ENCODE assay signal across 31 cellular contexts in the genomic region with DNA sequence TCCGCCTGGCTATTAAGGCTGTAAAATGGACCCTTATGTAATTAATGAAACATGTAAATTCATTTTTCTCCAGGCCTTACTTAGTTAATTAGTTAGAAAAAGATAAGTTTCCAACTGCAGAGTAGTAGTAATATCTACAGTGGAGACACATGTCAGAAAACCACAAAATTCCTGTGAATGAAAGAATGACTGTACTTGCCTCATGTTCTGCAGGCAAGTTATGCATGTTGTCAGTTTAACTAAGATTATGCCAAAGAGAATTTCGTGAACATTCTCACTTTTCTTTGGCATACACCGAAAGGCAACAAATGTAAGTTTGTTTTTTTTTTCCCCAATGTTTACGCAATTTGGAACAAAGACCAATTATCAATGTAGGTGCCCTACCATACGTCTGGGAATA. TPM values are rescaled to one million over a fixed set of nuclear protein-coding genes. Genes with fewer than 3 reads are reported as not detected.
A peak's percentile ranks its signal among the peaks of the same experiment; 100 is the strongest.
DNase-seq lines count a peak whose midpoint lies in the region; ATAC-seq and TF ChIP-seq lines count a peak whose summit lies in the region.
"Had no signal": no experiment of that assay in that cellular context is flagged by ENCODE, and none has a peak within 500 bp of the region (broad histone marks: within the 10 kb centered on the region; RNA-seq: fewer than 3 reads in every experiment).

No MANE protein-coding gene starts in this region.

- H3K4me1 ChIP-seq in KMS-11 (ENCODE audit: low read depth, poor library complexity, severe bottlenecking): peaks cover 97% of the 10 kb centered on the region
- H3K4me1 ChIP-seq: testis had no signal

- 64 to 72% methylated on average over 5 of the region's 5 CpGs for WGBS in lower leg skin, 2 donors

- DNase-seq in activated naive CD8-positive, alpha-beta T cell treated with anti-CD3 and anti-CD28 coated beads, Interleukin-2, amount 50 U/mL, for 24 hours: no peak
- DNase-seq in activated naive CD8-positive, alpha-beta T cell treated with anti-CD3 and anti-CD28 coated beads for 36 hours: no peak
- no peak for DNase-seq in activated T-helper 1 cell treated with anti-CD3 and anti-CD28 coated beads, Interleukin-12 subunit alpha, Interleukin-12 subunit beta, Interleukin-2, Interleukin-4 antibody, amounts not matched to agents 30 ng/mL and 10 ng/mL and 1 ng/mL, durations not matched to agents 14 hours and 24 hours and 36 hours (ENCODE audit: low spot score)
- DNase-seq in stimulated activated effector memory CD8-positive, alpha-beta T cell treated with anti-CD3 and anti-CD28 coated beads, Interleukin-12 subunit alpha, Interleukin-12 subunit beta, amount 100 ng/mL, for 72 hours (ENCODE audit: low spot score in 2 of 2): no peak
- DNase-seq in lower leg skin (ENCODE audit: low spot score in 2 of 2) (no peak), germinal center (ENCODE audit: low spot score) (no peak)
- DNase-seq: activated CD4-positive, alpha-beta T cell treated with anti-CD3 and anti-CD28 coated beads for 1 hour; activated naive CD4-positive, alpha-beta T cell treated with Interleukin-2 at 50 U/mL for 16 hours; activated T-cell treated with anti-CD3 and anti-CD28 coated beads, Interleukin-2, amount 50 U/mL, for 1 hour; cerebellar nuclear complex; EL; GOT3; hippocampal formation; left cardiac atrium; mammary epithelial cell; NCI-H1105 treated with DMSO at 0.1 percent for 48 hours; NCI-H2171; NCI-H510A treated with DMSO at 0.1 percent for 48 hours; ovary; stimulated activated naive CD4-positive, alpha-beta T cell treated with Interleukin-2 at 50 U/mL for 16 hours; T-helper 17 cell; testis had no signal

- no peaks in the 10 kb centered on the region for H3K27me3 ChIP-seq in KMS-11 (ENCODE audit: insufficient read depth, low read depth)
- H3K27me3 ChIP-seq: ovary, testis had no signal

- H3K4me1 Mint-ChIP-seq in activated naive CD8-positive, alpha-beta T cell treated with anti-CD3 and anti-CD28 coated beads, Interleukin-2, amount 50 U/mL, for 24 hours: peaks cover 67% of the 10 kb centered on the region
- H3K4me1 Mint-ChIP-seq in activated naive CD8-positive, alpha-beta T cell treated with anti-CD3 and anti-CD28 coated beads for 36 hours: peaks cover 46% of the 10 kb centered on the region
- peaks cover 86% of the 10 kb centered on the region for H3K4me1 Mint-ChIP-seq in activated T-helper 1 cell treated with anti-CD3 and anti-CD28 coated beads, Interleukin-12 subunit alpha, Interleukin-12 subunit beta, Interleukin-2, Interleukin-4 antibody, amounts not matched to agents 30 ng/mL and 10 ng/mL and 1 ng/mL, durations not matched to agents 14 hours and 24 hours and 36 hours (ENCODE audit: low read depth)
- H3K4me1 Mint-ChIP-seq in stimulated activated effector memory CD8-positive, alpha-beta T cell treated with anti-CD3 and anti-CD28 coated beads, Interleukin-12 subunit alpha, Interleukin-12 subunit beta, amount 100 ng/mL, for 72 hours: peaks cover 32% of the 10 kb centered on the region

- no peak overlapping the region for H2AFZ ChIP-seq in KMS-11 (ENCODE audit: low read depth)

- ATAC-seq in activated naive CD8-positive, alpha-beta T cell treated with anti-CD3 and anti-CD28 coated beads, Interleukin-2, amount 50 U/mL, for 24 hours: no peak
- ATAC-seq in stimulated activated effector memory CD8-positive, alpha-beta T cell treated with anti-CD3 and anti-CD28 coated beads, Interleukin-12 subunit alpha, Interleukin-12 subunit beta, amount 100 ng/mL, for 72 hours: peak; percentile 47
- no peak for ATAC-seq in HG03025 (IDR thresholded peaks at IDR 0.05; ENCODE audit: low FRiP score, unreplicated experiment)
- ATAC-seq: left cardiac atrium, T-helper 17 cell had no signal

- TF ChIP-seq POLR2A in lower leg skin (IDR thresholded peaks at IDR 0.05): no peak

- no peak overlapping the region for H3K9ac ChIP-seq in KMS-11

- H3K4me3 ChIP-seq in KMS-11 (IDR thresholded peaks at IDR 0.05; ENCODE audit: insufficient read depth, low read depth, low read length) (no peak overlapping the region), lower leg skin (ENCODE audit: low read depth, poor library complexity, severe bottlenecking) (no peak overlapping the region)
- H3K4me3 ChIP-seq: ovary, testis had no signal

- H4K20me1 ChIP-seq in KMS-11 (ENCODE audit: insufficient read depth): no peaks in the 10 kb centered on the region

- H3K9me3 Mint-ChIP-seq in activated naive CD8-positive, alpha-beta T cell treated with anti-CD3 and anti-CD28 coated beads, Interleukin-2, amount 50 U/mL, for 24 hours: no peaks in the 10 kb centered on the region
- no peaks in the 10 kb centered on the region for H3K9me3 Mint-ChIP-seq in activated naive CD8-positive, alpha-beta T cell treated with anti-CD3 and anti-CD28 coated beads for 36 hours
- H3K9me3 Mint-ChIP-seq in activated T-helper 1 cell treated with anti-CD3 and anti-CD28 coated beads, Interleukin-12 subunit alpha, Interleukin-12 subunit beta, Interleukin-2, Interleukin-4 antibody, amounts not matched to agents 30 ng/mL and 10 ng/mL and 1 ng/mL, durations not matched to agents 14 hours and 24 hours and 36 hours: no peaks in the 10 kb centered on the region
- H3K9me3 Mint-ChIP-seq in stimulated activated effector memory CD8-positive, alpha-beta T cell treated with anti-CD3 and anti-CD28 coated beads, Interleukin-12 subunit alpha, Interleukin-12 subunit beta, amount 100 ng/mL, for 72 hours: no peaks in the 10 kb centered on the region
- H3K9me3 Mint-ChIP-seq: brain, IgD-negative memory B cell had no signal

- H3K36me3 ChIP-seq in KMS-11 (ENCODE audit: insufficient read depth): no peaks in the 10 kb centered on the region
- H3K36me3 ChIP-seq: ovary had no signal

- intact Hi-C loops in activated T-helper 1 cell treated with anti-CD3 and anti-CD28 coated beads, Interleukin-12 subunit alpha, Interleukin-12 subunit beta, Interleukin-2, Interleukin-4 antibody, amounts not matched to agents 30 ng/mL and 10 ng/mL and 1 ng/mL, durations not matched to agents 14 hours and 24 hours and 36 hours (cut with micrococcal nuclease): loop anchor here (1.0 to 10.0 kb wide), 5 partner anchors 9 to 1858 kb away; a partner anchor contains a TSS
- intact Hi-C loops in lower leg skin (cut with DNase I; ENCODE audit: low total_unique reads): no loop called here

- H3K4me3 Mint-ChIP-seq in activated naive CD8-positive, alpha-beta T cell treated with anti-CD3 and anti-CD28 coated beads, Interleukin-2, amount 50 U/mL, for 24 hours: no peak overlapping the region
- H3K4me3 Mint-ChIP-seq in activated naive CD8-positive, alpha-beta T cell treated with anti-CD3 and anti-CD28 coated beads for 36 hours: no peak overlapping the region
- H3K4me3 Mint-ChIP-seq in activated T-helper 1 cell treated with anti-CD3 and anti-CD28 coated beads, Interleukin-12 subunit alpha, Interleukin-12 subunit beta, Interleukin-2, Interleukin-4 antibody, amounts not matched to agents 30 ng/mL and 10 ng/mL and 1 ng/mL, durations not matched to agents 14 hours and 24 hours and 36 hours: peak overlapping the region; percentile 34
- peak overlapping the region; percentile 3 for H3K4me3 Mint-ChIP-seq in stimulated activated effector memory CD8-positive, alpha-beta T cell treated with anti-CD3 and anti-CD28 coated beads, Interleukin-12 subunit alpha, Interleukin-12 subunit beta, amount 100 ng/mL, for 72 hours
- H3K4me3 Mint-ChIP-seq: brain, CD14-positive monocyte, T-helper 17 cell had no signal

- H3K27ac ChIP-seq in KMS-11: peak overlapping the region; percentile 78
- H3K27ac ChIP-seq: ovary, testis had no signal

- TF ChIP-seq CTCF in KMS-11 (conservative IDR thresholded peaks at IDR 0.05; ENCODE audit: low read depth, low read length): no peak
- no peak for TF ChIP-seq CTCF in lower leg skin (IDR thresholded peaks at IDR 0.05)

- H3K36me3 Mint-ChIP-seq in activated naive CD8-positive, alpha-beta T cell treated with anti-CD3 and anti-CD28 coated beads, Interleukin-2, amount 50 U/mL, for 24 hours (ENCODE audit: low read depth): no peaks in the 10 kb centered on the region
- no peaks in the 10 kb centered on the region for H3K36me3 Mint-ChIP-seq in activated naive CD8-positive, alpha-beta T cell treated with anti-CD3 and anti-CD28 coated beads for 36 hours
- no peaks in the 10 kb centered on the region for H3K36me3 Mint-ChIP-seq in activated T-helper 1 cell treated with anti-CD3 and anti-CD28 coated beads, Interleukin-12 subunit alpha, Interleukin-12 subunit beta, Interleukin-2, Interleukin-4 antibody, amounts not matched to agents 30 ng/mL and 10 ng/mL and 1 ng/mL, durations not matched to agents 14 hours and 24 hours and 36 hours (ENCODE audit: low read depth)
- H3K36me3 Mint-ChIP-seq in stimulated activated effector memory CD8-positive, alpha-beta T cell treated with anti-CD3 and anti-CD28 coated beads, Interleukin-12 subunit alpha, Interleukin-12 subunit beta, amount 100 ng/mL, for 72 hours: no peaks in the 10 kb centered on the region
- H3K36me3 Mint-ChIP-seq: brain, CD14-positive monocyte, IgD-negative memory B cell had no signal

- H3K4me2 ChIP-seq in KMS-11: peak overlapping the region; percentile 83

- H3K27ac Mint-ChIP-seq in activated naive CD8-positive, alpha-beta T cell treated with anti-CD3 and anti-CD28 coated beads, Interleukin-2, amount 50 U/mL, for 24 hours: peak overlapping the region; percentile 49
- no peak overlapping the region for H3K27ac Mint-ChIP-seq in activated naive CD8-positive, alpha-beta T cell treated with anti-CD3 and anti-CD28 coated beads for 36 hours
- H3K27ac Mint-ChIP-seq in activated T-helper 1 cell treated with anti-CD3 and anti-CD28 coated beads, Interleukin-12 subunit alpha, Interleukin-12 subunit beta, Interleukin-2, Interleukin-4 antibody, amounts not matched to agents 30 ng/mL and 10 ng/mL and 1 ng/mL, durations not matched to agents 14 hours and 24 hours and 36 hours: peak overlapping the region; percentile 73
- no peak overlapping the region for H3K27ac Mint-ChIP-seq in stimulated activated effector memory CD8-positive, alpha-beta T cell treated with anti-CD3 and anti-CD28 coated beads, Interleukin-12 subunit alpha, Interleukin-12 subunit beta, amount 100 ng/mL, for 72 hours
- H3K27ac Mint-ChIP-seq: brain, T-helper 17 cell had no signal

- no peaks in the 10 kb centered on the region for H3K79me2 ChIP-seq in KMS-11 (ENCODE audit: insufficient read depth, low read depth)

- peaks cover 20% of the 10 kb centered on the region for H3K27me3 Mint-ChIP-seq in activated naive CD8-positive, alpha-beta T cell treated with anti-CD3 and anti-CD28 coated beads, Interleukin-2, amount 50 U/mL, for 24 hours
- H3K27me3 Mint-ChIP-seq in activated naive CD8-positive, alpha-beta T cell treated with anti-CD3 and anti-CD28 coated beads for 36 hours: peaks cover 54% of the 10 kb centered on the region
- H3K27me3 Mint-ChIP-seq in activated T-helper 1 cell treated with anti-CD3 and anti-CD28 coated beads, Interleukin-12 subunit alpha, Interleukin-12 subunit beta, Interleukin-2, Interleukin-4 antibody, amounts not matched to agents 30 ng/mL and 10 ng/mL and 1 ng/mL, durations not matched to agents 14 hours and 24 hours and 36 hours (ENCODE audit: insufficient read depth): peaks cover 7% of the 10 kb centered on the region
- H3K27me3 Mint-ChIP-seq: IgD-negative memory B cell had no signal

RNA-seq across cellular contexts. Expression of a gene that starts 16.8 kb away (rescaled TPM):
- not detected for total RNA-seq in activated naive CD8-positive, alpha-beta T cell treated with anti-CD3 and anti-CD28 coated beads for 36 hours
- 264 and 266 TPM in 2 replicates for total RNA-seq in activated T-helper 1 cell treated with anti-CD3 and anti-CD28 coated beads, Interleukin-12 subunit alpha, Interleukin-12 subunit beta, Interleukin-2, Interleukin-4 antibody, amounts not matched to agents 30 ng/mL and 10 ng/mL and 1 ng/mL, durations not matched to agents 14 hours and 24 hours and 36 hours
- total RNA-seq in lower leg skin: not detected
- total RNA-seq: endothelial cell of umbilical vein, fibroblast of lung, HT-29, left cardiac atrium, mammary epithelial cell, ovary, T-helper 17 cell, ureter had no signal

RNA-seq across cellular contexts. Expression of a gene that starts 23.6 kb away (rescaled TPM):
- not detected for total RNA-seq in activated naive CD8-positive, alpha-beta T cell treated with anti-CD3 and anti-CD28 coated beads for 36 hours
- total RNA-seq in activated T-helper 1 cell treated with anti-CD3 and anti-CD28 coated beads, Interleukin-12 subunit alpha, Interleukin-12 subunit beta, Interleukin-2, Interleukin-4 antibody, amounts not matched to agents 30 ng/mL and 10 ng/mL and 1 ng/mL, durations not matched to agents 14 hours and 24 hours and 36 hours: not detected in 2 replicates
- 1 to 10 TPM in 3 of 4 donors, not detected in 1; 1.9 to 4.4 (median 1.9) TPM for total RNA-seq in lower leg skin
- total RNA-seq: endothelial cell of umbilical vein, fibroblast of lung, HT-29, mammary epithelial cell, T-helper 17 cell, testis had no signal

Comparison
In these comparisons a context has a peak if more than half of its experiments do, and no peak if none do; other contexts are left out.
1. H3K27ac Mint-ChIP-seq: peak in activated naive CD8-positive, alpha-beta T cell treated with anti-CD3 and anti-CD28 coated beads, Interleukin-2, amount 50 U/mL, for 24 hours (single experiment) and activated T-helper 1 cell treated with anti-CD3 and anti-CD28 coated beads, Interleukin-12 subunit alpha, Interleukin-12 subunit beta, Interleukin-2, Interleukin-4 antibody, amounts not matched to agents 30 ng/mL and 10 ng/mL and 1 ng/mL, durations not matched to agents 14 hours and 24 hours and 36 hours (single experiment); none in activated naive CD8-positive, alpha-beta T cell treated with anti-CD3 and anti-CD28 coated beads for 36 hours (single experiment) and stimulated activated effector memory CD8-positive, alpha-beta T cell treated with anti-CD3 and anti-CD28 coated beads, Interleukin-12 subunit alpha, Interleukin-12 subunit beta, amount 100 ng/mL, for 72 hours (single experiment).
2. H3K4me3 Mint-ChIP-seq: peak in activated T-helper 1 cell treated with anti-CD3 and anti-CD28 coated beads, Interleukin-12 subunit alpha, Interleukin-12 subunit beta, Interleukin-2, Interleukin-4 antibody, amounts not matched to agents 30 ng/mL and 10 ng/mL and 1 ng/mL, durations not matched to agents 14 hours and 24 hours and 36 hours (single experiment) and stimulated activated effector memory CD8-positive, alpha-beta T cell treated with anti-CD3 and anti-CD28 coated beads, Interleukin-12 subunit alpha, Interleukin-12 subunit beta, amount 100 ng/mL, for 72 hours (single experiment); none in activated naive CD8-positive, alpha-beta T cell treated with anti-CD3 and anti-CD28 coated beads, Interleukin-2, amount 50 U/mL, for 24 hours (single experiment) and activated naive CD8-positive, alpha-beta T cell treated with anti-CD3 and anti-CD28 coated beads for 36 hours (single experiment).
3. RNA of a gene that starts 16.8 kb away (total RNA-seq): 264 to 266 TPM in activated T-helper 1 cell treated with anti-CD3 and anti-CD28 coated beads, Interleukin-12 subunit alpha, Interleukin-12 subunit beta, Interleukin-2, Interleukin-4 antibody, amounts not matched to agents 30 ng/mL and 10 ng/mL and 1 ng/mL, durations not matched to agents 14 hours and 24 hours and 36 hours; not detected in activated naive CD8-positive, alpha-beta T cell treated with anti-CD3 and anti-CD28 coated beads for 36 hours and not detected in lower leg skin; every median in the first group is over 100 times any median in the second.